17 cellular contexts compared by ENCODE assay signal in the genomic region with DNA sequence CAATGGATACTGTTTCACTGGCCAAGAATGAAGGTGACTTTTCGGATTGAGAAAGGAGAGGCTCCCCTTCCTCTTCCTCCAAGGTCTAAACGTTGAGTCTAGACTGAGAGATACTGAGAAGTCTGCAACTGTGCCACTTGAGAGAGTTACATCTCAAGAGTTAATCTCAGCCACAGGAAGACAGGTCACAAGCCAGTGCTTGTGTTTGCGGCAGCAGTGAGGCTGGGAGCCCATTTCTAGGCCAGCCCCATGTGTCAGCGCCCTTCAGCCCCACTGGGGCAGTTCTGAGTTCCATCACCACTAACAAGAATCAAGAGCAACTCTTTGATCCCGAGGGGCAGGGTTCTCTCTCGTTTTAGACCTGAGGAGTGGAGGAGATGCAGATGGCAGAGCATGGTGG.
"Had no signal": no experiment of that assay in that cellular context is flagged by ENCODE, and none has a peak within 500 bp of the region (broad histone marks: within the 10 kb centered on the region; RNA-seq: fewer than 3 reads in every experiment).

No MANE protein-coding gene starts in this region.

- H3K9me3 ChIP-seq: esophagus muscularis mucosa, ovary, psoas muscle, tibial artery had no signal

- H3K27ac ChIP-seq: esophagus muscularis mucosa, neural progenitor cell, ovary, psoas muscle, tibial artery, VCaP had no signal

- DNase-seq: activated CD4-positive, alpha-beta T cell treated with anti-CD3 and anti-CD28 coated beads, Interleukin-2, amount 50 U/mL, for 48 hours; activated gamma-delta T cell treated with Interleukin-2 at 50 U/mL for 16 hours; effector CD8-positive, alpha-beta T cell; naive B cell; ovary; psoas muscle; right cardiac atrium; stimulated activated CD4-positive, alpha-beta T cell treated with anti-CD3 and anti-CD28 coated beads, Interleukin-2, amount 100 ng/mL, for 24 hours; stimulated activated naive CD8-positive, alpha-beta T cell treated with anti-CD3 and anti-CD28 coated beads, Interleukin-15, Interleukin-2, amounts not matched to agents 100 U/mL and 50 U/mL, for 24 hours; substantia nigra; tibial artery had no signal

- H3K9ac ChIP-seq: neural progenitor cell had no signal

- FAIRE-seq: endothelial cell of umbilical vein, urothelium cell line had no signal

- H3K27me3 ChIP-seq: esophagus muscularis mucosa, neural progenitor cell, ovary, tibial artery had no signal

- ATAC-seq: activated naive CD4-positive, alpha-beta T cell treated with anti-CD3 and anti-CD28 coated beads, Interleukin-2, amount 50 U/mL, for 72 hours; psoas muscle; right cardiac atrium; stimulated activated naive CD8-positive, alpha-beta T cell treated with anti-CD3 and anti-CD28 coated beads, Interleukin-15, Interleukin-2, amounts not matched to agents 100 U/mL and 50 U/mL, for 24 hours had no signal

- H3K36me3 ChIP-seq: esophagus muscularis mucosa, neural progenitor cell, ovary, tibial artery had no signal

- H3K4me1 ChIP-seq: esophagus muscularis mucosa, neural progenitor cell, tibial artery had no signal

- H2AFZ ChIP-seq: neural progenitor cell had no signal

- H3K4me2 ChIP-seq: neural progenitor cell had no signal

- H3K4me3 ChIP-seq: esophagus muscularis mucosa, neural progenitor cell, ovary, psoas muscle, tibial artery had no signal
